In genomic region chr1:21659099-21659923, GRCh38 we compare ENCODE assay signal across 1 cellular context.
A peak's percentile ranks its signal among the peaks of the same experiment; 100 is the strongest.
TF ChIP-seq lines count a peak whose summit lies in the region.

No MANE protein-coding gene starts in this region.

TF ChIP-seq in K562, 482 proteins besides CTCF, POLR2A, EP300 and RAD21 (continued from another document and continues in another):
- no peak for TF ChIP-seq ILK (tag; IDR thresholded peaks at IDR 0.05; ENCODE audit: borderline replicate concordance, low read depth)
- TF ChIP-seq GTF2B (IDR thresholded peaks at IDR 0.05; ENCODE audit: extremely low read depth, insufficient read length): no peak
- 0 out of 2 replicates have a peak, but pooled peaks have one; percentile 77 for TF ChIP-seq MTA3 (IDR thresholded peaks at IDR 0.05; ENCODE audit: borderline replicate concordance)
- TF ChIP-seq YY1 (IDR thresholded peaks at IDR 0.05; ENCODE audit: borderline replicate concordance in 1 of 3, control insufficient read depth in 1 of 3, extremely low read depth in 1 of 3, insufficient read depth in 3 of 3, insufficient read length in 1 of 3, insufficient replicate concordance in 2 of 3, low read depth in 1 of 3, low read length in 2 of 3): peak in 2 of 3 experiments; percentile 44 to 65
- TF ChIP-seq ZNF41 (CRISPR knock-in tag; conservative IDR thresholded peaks at IDR 0.05): no peak; the same call in 1 of the 2 replicates
- peak; percentile 17; the same call in 1 of the 2 replicates for TF ChIP-seq PKNOX1 (IDR thresholded peaks at IDR 0.05)
- TF ChIP-seq HNRNPLL (IDR thresholded peaks at IDR 0.05; ENCODE audit: low read depth, low read length, poor library complexity, severe bottlenecking): no peak
- TF ChIP-seq ASH1L (IDR thresholded peaks at IDR 0.05; ENCODE audit: borderline replicate concordance, low read depth, partially characterized antibody): no peak
- TF ChIP-seq ZBTB12 (CRISPR knock-in tag; IDR thresholded peaks at IDR 0.05): no peak
- TF ChIP-seq IFI16 (CRISPR knock-in tag; IDR thresholded peaks at IDR 0.05): no peak
- TF ChIP-seq KDM1A (IDR thresholded peaks at IDR 0.05): peak; percentile 56 to 80; a peak in 3 of 4 replicates
- TF ChIP-seq DMBX1 (CRISPR knock-in tag; IDR thresholded peaks at IDR 0.05; ENCODE audit: borderline replicate concordance): peak; percentile 95
- TF ChIP-seq ZZZ3 (IDR thresholded peaks at IDR 0.05): no peak
- 0 out of 2 replicates have a peak, but pooled peaks have one; percentile 26 for TF ChIP-seq TRIM28 (IDR thresholded peaks at IDR 0.05)
- TF ChIP-seq BCLAF1 (IDR thresholded peaks at IDR 0.05; ENCODE audit: borderline replicate concordance in 1 of 2, control insufficient read depth in 1 of 2, low read depth in 2 of 2, low read length in 1 of 2): 0 out of 4 replicates have a peak, but pooled peaks of 1 of the 2 experiments have one; percentile 24
- TF ChIP-seq ZNF644 (tag; IDR thresholded peaks at IDR 0.05; ENCODE audit: low read depth): peak; percentile 83; the same call in 1 of the 2 replicates
- TF ChIP-seq USF1 (CRISPR knock-in tag; IDR thresholded peaks at IDR 0.05): peak; percentile 11; the same call in 1 of the 2 replicates
- 0 out of 2 replicates have a peak, but pooled peaks have one; percentile 94 for TF ChIP-seq NR1H2 (CRISPR knock-in tag; IDR thresholded peaks at IDR 0.05)
- TF ChIP-seq MYNN (IDR thresholded peaks at IDR 0.05): peak; percentile 71; the same call in 1 of the 2 replicates
- no peak; the same call in 1 of the 2 replicates for TF ChIP-seq MYNN (CRISPR knock-in tag; IDR thresholded peaks at IDR 0.05)
- TF ChIP-seq RBM22 (IDR thresholded peaks at IDR 0.05; ENCODE audit: low read depth, low read length, poor library complexity, severe bottlenecking): peak; percentile 94
- TF ChIP-seq ZNF830 (CRISPR knock-in tag; IDR thresholded peaks at IDR 0.05): no peak
- TF ChIP-seq PBX2 (CRISPR knock-in tag; IDR thresholded peaks at IDR 0.05; ENCODE audit: low read depth): peak; percentile 47
- no peak for TF ChIP-seq PBX2 (tag; conservative IDR thresholded peaks at IDR 0.05; ENCODE audit: low read depth)
- TF ChIP-seq ZNF253 (CRISPR knock-in tag; conservative IDR thresholded peaks at IDR 0.05): no peak
- no peak for TF ChIP-seq HOXB6 (CRISPR knock-in tag; IDR thresholded peaks at IDR 0.05; ENCODE audit: borderline replicate concordance)
- TF ChIP-seq CHD1 (IDR thresholded peaks at IDR 0.05; ENCODE audit: low read length): no peak
- no peak for TF ChIP-seq ZNF76 (CRISPR knock-in tag; IDR thresholded peaks at IDR 0.05; ENCODE audit: borderline replicate concordance)
- no peak for TF ChIP-seq ZNF398 (CRISPR knock-in tag; IDR thresholded peaks at IDR 0.05)
- peak; percentile 93 for TF ChIP-seq CBFB (CRISPR knock-in tag; IDR thresholded peaks at IDR 0.05)
- TF ChIP-seq RBM14 (IDR thresholded peaks at IDR 0.05; ENCODE audit: borderline replicate concordance, insufficient read depth, low read depth, low read length): no peak
- TF ChIP-seq E2F5 (CRISPR knock-in tag; IDR thresholded peaks at IDR 0.05): peak; percentile 95; the same call in 1 of the 2 replicates
- TF ChIP-seq CXXC5 (CRISPR knock-in tag; IDR thresholded peaks at IDR 0.05): peak; percentile 93
- TF ChIP-seq ZNF282 (CRISPR knock-in tag; IDR thresholded peaks at IDR 0.05): peak; percentile 97; the same call in 1 of the 2 replicates
- TF ChIP-seq FOXP4 (CRISPR knock-in tag; IDR thresholded peaks at IDR 0.05; ENCODE audit: borderline replicate concordance): peak; percentile 96; the same call in 1 of the 2 replicates
- peak; percentile 97 for TF ChIP-seq ZBTB33 (CRISPR knock-in tag; IDR thresholded peaks at IDR 0.05)
- peak; percentile 41; the same call in 1 of the 2 replicates for TF ChIP-seq RNF2 (IDR thresholded peaks at IDR 0.05)
- TF ChIP-seq HMG20B (CRISPR knock-in tag; IDR thresholded peaks at IDR 0.05): no peak
